In the genomic region with DNA sequence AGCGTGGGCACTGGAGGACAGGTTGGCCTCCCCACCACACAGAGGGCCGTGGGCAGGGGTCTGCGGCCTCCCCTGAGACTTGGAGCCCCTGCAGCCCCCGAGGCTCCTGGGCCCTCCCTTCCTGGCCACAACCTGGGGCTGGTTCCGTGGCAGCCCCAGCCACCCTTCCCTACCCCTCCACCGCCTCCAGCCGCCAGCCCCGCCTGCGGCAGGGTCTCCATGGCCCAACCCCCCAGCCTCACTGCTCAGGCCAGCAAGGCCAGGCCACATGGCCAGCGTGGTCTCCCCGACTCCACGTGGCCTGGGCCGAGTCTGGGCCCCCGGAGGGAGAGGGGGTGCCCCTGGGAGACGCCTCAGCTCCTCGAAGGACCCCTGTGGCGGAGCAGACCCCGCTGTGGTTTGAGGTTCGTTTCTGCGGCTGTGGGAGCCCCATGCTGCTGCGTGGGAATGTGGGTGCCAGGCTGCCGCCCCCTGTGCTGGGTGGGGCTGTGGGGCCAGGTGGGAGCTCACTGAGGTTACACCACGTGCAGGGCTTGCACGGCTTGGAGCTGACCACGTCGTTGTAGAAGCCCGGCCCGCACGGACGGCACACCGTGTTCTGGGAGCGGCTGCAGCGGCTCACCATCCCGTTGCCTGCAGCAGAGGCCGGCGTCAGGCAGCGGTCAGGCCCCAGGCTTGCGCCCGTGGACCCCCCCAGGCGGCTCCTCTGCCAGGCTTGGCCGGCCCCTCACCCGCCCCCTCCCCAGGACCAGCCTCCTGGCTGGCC, we compare ENCODE assay signal across 11 cellular contexts. TPM values are rescaled to one million over a fixed set of nuclear protein-coding genes. Genes with fewer than 3 reads are reported as not detected.
A peak's percentile ranks its signal among the peaks of the same experiment; 100 is the strongest.
DNase-seq lines count a peak whose midpoint lies in the region; ATAC-seq and TF ChIP-seq lines count a peak whose summit lies in the region.
"Had no signal": no experiment of that assay in that cellular context is flagged by ENCODE, and none has a peak within 500 bp of the region (broad histone marks: within the 10 kb centered on the region; RNA-seq: fewer than 3 reads in every experiment).

No MANE protein-coding gene starts in this region.

- intact Hi-C loops in right lobe of liver (cut with DNase I), result no loop called here

- H3K27ac ChIP-seq in right lobe of liver, result no peak overlapping the region
- H3K27ac ChIP-seq: prostate gland, RWPE1 had no signal

- H3K36me3 ChIP-seq in right lobe of liver, result peaks cover 0 to 17% (median 5%) of the 10 kb centered on the region in 4 donors

- TF ChIP-seq POLR2A in right lobe of liver (IDR thresholded peaks at IDR 0.05) (no peak), GM18505 (IDR thresholded peaks at IDR 0.05; ENCODE audit: borderline replicate concordance, extremely low read depth, insufficient read depth, insufficient read length) (no peak)

- TF ChIP-seq CTCF in right lobe of liver (IDR thresholded peaks at IDR 0.05), result no peak

- peak; percentile 4 to 28 for ATAC-seq in activated naive CD4-positive, alpha-beta T cell treated with anti-CD3 and anti-CD28 coated beads, Interleukin-2, amount 50 U/mL, for 72 hours
- peak in 3 of 4 donors; percentile 3 to 17 (median 5) for ATAC-seq in right lobe of liver
- ATAC-seq in GM18505 (IDR thresholded peaks at IDR 0.05; ENCODE audit: unreplicated experiment), result no peak

- peak; percentile 49 for DNase-seq in stimulated activated CD4-positive, alpha-beta T cell treated with anti-CD3 and anti-CD28 coated beads, Interleukin-4, amount 100 ng/mL, for 1 hour
- no peak for DNase-seq in stimulated activated CD4-positive, alpha-beta T cell treated with anti-CD3 and anti-CD28 coated beads, Interleukin-4, amount 100 ng/mL, for 24 hours
- no peak for DNase-seq in activated naive CD4-positive, alpha-beta T cell treated with anti-CD3 and anti-CD28 coated beads, Interleukin-2, amount 50 U/mL, for 72 hours (ENCODE audit: low spot score in 2 of 2)
- DNase-seq in right lobe of liver, result peak in 1 of 3 donors; percentile 28
- no peak for DNase-seq in SKM-1 treated with dmso at 0.1 percent for 144 hours (lab: John Stamatoyannopoulos, UW; ENCODE audit: unreplicated experiment)
- no peak for DNase-seq in NOMO-1 treated with DMSO at 0.1 percent for 48 hours (lab: John Stamatoyannopoulos, UW; ENCODE audit: unreplicated experiment)
- no peak for DNase-seq in NCI-H2227 (lab: John Stamatoyannopoulos, UW; ENCODE audit: unreplicated experiment)
- DNase-seq: NCI-H146 had no signal

- 60% methylated on average over 1 of the region's 42 CpGs for WGBS in right lobe of liver (ENCODE audit: insufficient coverage, low coverage, low lambda C conversion rate, missing lambda C conversion rate)

- no peaks in the 10 kb centered on the region for H3K9me3 Mint-ChIP-seq in activated naive CD4-positive, alpha-beta T cell treated with anti-CD3 and anti-CD28 coated beads, Interleukin-2, amount 50 U/mL, for 72 hours

- no peaks in the 10 kb centered on the region for H3K27me3 ChIP-seq in right lobe of liver

- no peaks in the 10 kb centered on the region for H3K9me3 ChIP-seq in right lobe of liver
- H3K9me3 ChIP-seq: prostate gland had no signal

- H3K4me1 ChIP-seq in right lobe of liver, result no peaks in the 10 kb centered on the region
- H3K4me1 ChIP-seq: prostate gland had no signal

- peak overlapping the region in 1 of 3 donors; percentile 29 for H3K4me3 ChIP-seq in right lobe of liver

- peak overlapping the region in 1 of 2 donors; percentile 65 for H3K27ac Mint-ChIP-seq in activated naive CD4-positive, alpha-beta T cell treated with anti-CD3 and anti-CD28 coated beads, Interleukin-2, amount 50 U/mL, for 72 hours

- H3K36me3 Mint-ChIP-seq in activated naive CD4-positive, alpha-beta T cell treated with anti-CD3 and anti-CD28 coated beads, Interleukin-2, amount 50 U/mL, for 72 hours, result peaks cover 7 to 8% of the 10 kb centered on the region in 2 donors

RNA-seq across cellular contexts. Expression of a gene that starts 0.6 kb away (rescaled TPM):
- 100 to 1,000 TPM; 166 to 176 TPM for total RNA-seq in activated naive CD4-positive, alpha-beta T cell treated with anti-CD3 and anti-CD28 coated beads, Interleukin-2, amount 50 U/mL, for 72 hours
- under 1 TPM in 4 of 6 experiments, not detected in 2; 0.20 to 0.99 (median 0.28) TPM for total RNA-seq in right lobe of liver

RNA-seq across cellular contexts. Expression of a gene that starts 6.9 kb away (rescaled TPM):
- total RNA-seq in activated naive CD4-positive, alpha-beta T cell treated with anti-CD3 and anti-CD28 coated beads, Interleukin-2, amount 50 U/mL, for 72 hours, result 100 to 1,000 TPM in 1 of 2 donors, 10 to 100 TPM in 1; 43.6 to 250 TPM
- under 1 TPM in 2 of 6 experiments, not detected in 4; 0.24 to 0.27 TPM for total RNA-seq in right lobe of liver

RNA-seq across cellular contexts. Expression of a gene that starts 18.5 kb away (rescaled TPM):
- total RNA-seq in activated naive CD4-positive, alpha-beta T cell treated with anti-CD3 and anti-CD28 coated beads, Interleukin-2, amount 50 U/mL, for 72 hours, result 100 to 1,000 TPM in 1 of 2 donors, 10 to 100 TPM in 1; 68.4 to 144 TPM
- total RNA-seq in right lobe of liver, result 100 to 1,000 TPM; 112 to 148 (median 142) TPM

RNA-seq across cellular contexts. Expression of a gene that starts 18.7 kb away (rescaled TPM):
- total RNA-seq in activated naive CD4-positive, alpha-beta T cell treated with anti-CD3 and anti-CD28 coated beads, Interleukin-2, amount 50 U/mL, for 72 hours, result 10 to 100 TPM in 1 of 2 donors, 1 to 10 TPM in 1; 9.0 to 12.5 TPM
- total RNA-seq in right lobe of liver, result 10 to 100 TPM in 2 of 6 experiments, 1 to 10 TPM in 4; 6.3 to 14.3 (median 7.8) TPM

RNA-seq across cellular contexts. Expression of a gene that starts 33.2 kb away (rescaled TPM):
- total RNA-seq in activated naive CD4-positive, alpha-beta T cell treated with anti-CD3 and anti-CD28 coated beads, Interleukin-2, amount 50 U/mL, for 72 hours, result 10 to 100 TPM in 1 of 2 donors, 1 to 10 TPM in 1; 4.0 to 17.7 TPM
- 1 to 10 TPM in 4 of 6 experiments, under 1 TPM in 1, not detected in 1; 0.40 to 4.0 (median 1.1) TPM for total RNA-seq in right lobe of liver

Comparison
In these comparisons a context has a peak if more than half of its experiments do, and no peak if none do; other contexts are left out.
1. RNA of a gene that starts 0.6 kb away (total RNA-seq): 166 to 176 TPM in activated naive CD4-positive, alpha-beta T cell treated with anti-CD3 and anti-CD28 coated beads, Interleukin-2, amount 50 U/mL, for 72 hours; 0.20 to 0.99 TPM in right lobe of liver; every median in the first group is over 10 times any median in the second.
2. RNA of a gene that starts 6.9 kb away (total RNA-seq): 43.6 to 250 TPM in activated naive CD4-positive, alpha-beta T cell treated with anti-CD3 and anti-CD28 coated beads, Interleukin-2, amount 50 U/mL, for 72 hours; 0.24 to 0.27 TPM in right lobe of liver; every median in the first group is over 10 times any median in the second.